ENCODE assay signal across 28 cellular contexts in the genomic region with DNA sequence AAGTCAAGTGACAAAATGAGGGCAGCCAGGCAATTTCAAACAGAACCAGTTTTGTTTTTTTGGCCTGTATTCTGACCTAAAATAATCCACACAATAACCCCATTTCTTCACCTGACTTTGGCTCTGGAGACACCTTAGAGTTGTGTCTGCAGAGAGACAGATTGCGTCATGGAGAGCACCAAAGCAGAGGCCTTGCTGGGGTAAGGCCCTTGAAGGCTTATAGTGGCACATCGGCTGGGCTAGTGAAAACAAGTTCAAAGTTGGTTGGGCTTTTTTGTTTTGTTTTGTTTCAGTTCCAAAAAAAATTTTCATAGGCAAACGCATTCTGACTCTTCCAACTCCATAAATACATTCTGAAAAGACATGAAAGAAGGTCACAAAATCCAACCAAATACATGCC. TPM values are rescaled to one million over a fixed set of nuclear protein-coding genes. Genes with fewer than 3 reads are reported as not detected.
DNase-seq lines count a peak whose midpoint lies in the region; ATAC-seq and TF ChIP-seq lines count a peak whose summit lies in the region.
"Had no signal": no experiment of that assay in that cellular context is flagged by ENCODE, and none has a peak within 500 bp of the region (broad histone marks: within the 10 kb centered on the region; RNA-seq: fewer than 3 reads in every experiment).

No MANE protein-coding gene starts in this region.

- TF ChIP-seq CTCF in heart left ventricle (IDR thresholded peaks at IDR 0.05) (no peak), MCF 10A (IDR thresholded peaks at IDR 0.05; ENCODE audit: unreplicated experiment) (no peak), parathyroid adenoma (IDR thresholded peaks at IDR 0.05) (no peak), thyroid gland (IDR thresholded peaks at IDR 0.05) (no peak), chondrocyte (IDR thresholded peaks at IDR 0.05) (no peak)

- no peaks in the 10 kb centered on the region for H3K27me3 Mint-ChIP-seq in MCF 10A (ENCODE audit: insufficient read depth, unreplicated experiment)
- peaks cover 3% of the 10 kb centered on the region for H3K27me3 Mint-ChIP-seq in activated T-helper 17 cell treated with anti-CD3 and anti-CD28 coated beads, Interleukin-2, amount 50 U/mL, for 72 hours
- peaks cover 3% of the 10 kb centered on the region for H3K27me3 Mint-ChIP-seq in chondrocyte (ENCODE audit: low read depth)
- H3K27me3 Mint-ChIP-seq: CD4-positive, CD25-positive, alpha-beta regulatory T cell; naive B cell had no signal

- H3K27me3 ChIP-seq in heart left ventricle (no peaks in the 10 kb centered on the region), parathyroid adenoma (ENCODE audit: control insufficient read depth, insufficient read depth, low read length) (no peaks in the 10 kb centered on the region), thyroid gland (no peaks in the 10 kb centered on the region)
- H3K27me3 ChIP-seq: brain microvascular endothelial cell had no signal

- BruUV-seq in MCF 10A (replicated peaks; lab: Mats Ljungman, UMichigan): no TSS peak

- WGBS in heart left ventricle, 4 donors: 28 to 47% (median 34%) methylated on average over 3 of the region's 3 CpGs
- WGBS in thyroid gland, 2 donors: 17 to 19% methylated on average over 3 of the region's 3 CpGs

- no peaks in the 10 kb centered on the region for H3K36me3 ChIP-seq in heart left ventricle
- H3K36me3 ChIP-seq in parathyroid adenoma (ENCODE audit: control insufficient read depth, insufficient read depth, low read length): no peaks in the 10 kb centered on the region
- no peaks in the 10 kb centered on the region for H3K36me3 ChIP-seq in thyroid gland
- H3K36me3 ChIP-seq: brain microvascular endothelial cell had no signal

- peaks cover 0 to 50% (median 20%) of the 10 kb centered on the region in 12 donors for H3K4me1 ChIP-seq in heart left ventricle
- no peaks in the 10 kb centered on the region for H3K4me1 ChIP-seq in parathyroid adenoma
- peaks cover 70 to 76% of the 10 kb centered on the region in 2 donors for H3K4me1 ChIP-seq in thyroid gland

- no peak for ATAC-seq in heart left ventricle
- ATAC-seq in Right ventricle myocardium superior (ENCODE audit: poor library complexity): no peak
- ATAC-seq in activated T-helper 17 cell treated with anti-CD3 and anti-CD28 coated beads, Interleukin-2, amount 50 U/mL, for 72 hours (replicated peaks): no peak
- ATAC-seq: left lobe of liver; stimulated activated effector memory CD8-positive, alpha-beta T cell treated with anti-CD3 and anti-CD28 coated beads, Interleukin-12 subunit alpha, Interleukin-12 subunit beta, amount 100 ng/mL, for 72 hours; WTC11 had no signal

- H3K4me3 Mint-ChIP-seq in MCF 10A (ENCODE audit: unreplicated experiment) (no peak overlapping the region), chondrocyte (ENCODE audit: unreplicated experiment) (no peak overlapping the region)
- no peak overlapping the region for H3K4me3 Mint-ChIP-seq in activated T-helper 17 cell treated with anti-CD3 and anti-CD28 coated beads, Interleukin-2, amount 50 U/mL, for 72 hours
- H3K4me3 Mint-ChIP-seq: CD4-positive, CD25-positive, alpha-beta regulatory T cell; mesothelial cell of epicardium; naive B cell; stimulated activated effector memory CD8-positive, alpha-beta T cell treated with anti-CD3 and anti-CD28 coated beads, Interleukin-12 subunit alpha, Interleukin-12 subunit beta, amount 100 ng/mL, for 72 hours; WTC11 had no signal

- DNase-seq in heart left ventricle (no peak), Right ventricle myocardium superior (no peak), MCF 10A (ENCODE audit: unreplicated experiment) (peak; percentile 42), thyroid gland (peak; percentile 88 to 90), chondrocyte (ENCODE audit: low spot score) (no peak), LoVo (ENCODE audit: low spot score) (no peak)
- DNase-seq: activated CD4-positive, alpha-beta T cell treated with anti-CD3 and anti-CD28 coated beads, Interleukin-2, amount 50 U/mL, for 1 hour; activated gamma-delta T cell treated with Interleukin-2 at 50 U/mL for 16 hours; activated T-cell treated with anti-CD3 and anti-CD28 coated beads, Interleukin-2, amount 50 U/mL, for 1 hour; AML-193; brain microvascular endothelial cell; Calu3; CD4-positive, CD25-positive, alpha-beta regulatory T cell; DND-41; effector CD8-positive, alpha-beta T cell; GF-D8; naive B cell; NCI-H1092 treated with DMSO at 0.1 percent for 48 hours; NCI-H1694 treated with DMSO at 0.1 percent for 48 hours; RPMI8226 had no signal

- H3K36me3 Mint-ChIP-seq in MCF 10A (ENCODE audit: insufficient read depth, unreplicated experiment) (no peaks in the 10 kb centered on the region), chondrocyte (ENCODE audit: low read depth) (no peaks in the 10 kb centered on the region)
- H3K36me3 Mint-ChIP-seq in activated T-helper 17 cell treated with anti-CD3 and anti-CD28 coated beads, Interleukin-2, amount 50 U/mL, for 72 hours (ENCODE audit: low read depth): no peaks in the 10 kb centered on the region
- H3K36me3 Mint-ChIP-seq: CD4-positive, CD25-positive, alpha-beta regulatory T cell; mesothelial cell of epicardium; stimulated activated effector memory CD8-positive, alpha-beta T cell treated with anti-CD3 and anti-CD28 coated beads, Interleukin-12 subunit alpha, Interleukin-12 subunit beta, amount 100 ng/mL, for 72 hours; WTC11 had no signal

- TF ChIP-seq POLR2A in heart left ventricle (IDR thresholded peaks at IDR 0.05) (no peak), thyroid gland (IDR thresholded peaks at IDR 0.05) (peak in 1 of 2 donors; percentile 24)

- CTCF ChIA-PET in MCF 10A (lab: Yijun Ruan, JAX): no interaction called here

- H3K27ac ChIP-seq in heart left ventricle: peak overlapping the region in 10 of 12 donors; percentile 3 to 84 (median 38)
- no peak overlapping the region for H3K27ac ChIP-seq in parathyroid adenoma
- peak overlapping the region; percentile 83 to 95 (median 92) for H3K27ac ChIP-seq in thyroid gland
- H3K27ac ChIP-seq: brain microvascular endothelial cell, epithelial cell of prostate had no signal

- H3K9me3 Mint-ChIP-seq in MCF 10A (ENCODE audit: unreplicated experiment) (no peaks in the 10 kb centered on the region), chondrocyte (ENCODE audit: low read depth) (peaks cover 2% of the 10 kb centered on the region)
- H3K9me3 Mint-ChIP-seq in activated T-helper 17 cell treated with anti-CD3 and anti-CD28 coated beads, Interleukin-2, amount 50 U/mL, for 72 hours: peaks cover 3% of the 10 kb centered on the region
- H3K9me3 Mint-ChIP-seq: WTC11 had no signal

- no peak overlapping the region for H3K4me2 ChIP-seq in parathyroid adenoma (ENCODE audit: low read length)

- H3K9ac ChIP-seq in parathyroid adenoma: no peak overlapping the region

- H3K27ac Mint-ChIP-seq in MCF 10A (ENCODE audit: low read depth, unreplicated experiment) (no peak overlapping the region), chondrocyte (ENCODE audit: unreplicated experiment) (no peak overlapping the region)
- H3K27ac Mint-ChIP-seq in activated T-helper 17 cell treated with anti-CD3 and anti-CD28 coated beads, Interleukin-2, amount 50 U/mL, for 72 hours: no peak overlapping the region
- H3K27ac Mint-ChIP-seq: CD4-positive, CD25-positive, alpha-beta regulatory T cell; mesothelial cell of epicardium; naive B cell; stimulated activated effector memory CD8-positive, alpha-beta T cell treated with anti-CD3 and anti-CD28 coated beads, Interleukin-12 subunit alpha, Interleukin-12 subunit beta, amount 100 ng/mL, for 72 hours; WTC11 had no signal

- H3K79me2 ChIP-seq in parathyroid adenoma: no peaks in the 10 kb centered on the region

- H3K4me1 Mint-ChIP-seq in MCF 10A (ENCODE audit: insufficient read depth, unreplicated experiment) (peaks cover 12% of the 10 kb centered on the region), chondrocyte (ENCODE audit: low read depth) (peaks cover 4% of the 10 kb centered on the region)
- H3K4me1 Mint-ChIP-seq in activated T-helper 17 cell treated with anti-CD3 and anti-CD28 coated beads, Interleukin-2, amount 50 U/mL, for 72 hours: no peaks in the 10 kb centered on the region
- H3K4me1 Mint-ChIP-seq: CD4-positive, CD25-positive, alpha-beta regulatory T cell; stimulated activated effector memory CD8-positive, alpha-beta T cell treated with anti-CD3 and anti-CD28 coated beads, Interleukin-12 subunit alpha, Interleukin-12 subunit beta, amount 100 ng/mL, for 72 hours; WTC11 had no signal

- intact Hi-C loops in heart left ventricle (cut with DNase I): loop anchor here in 1 of 10 donors (5.0 kb wide), 1 partner anchor 35 kb away; a partner anchor contains a TSS
- intact Hi-C loops in Right ventricle myocardium superior (cut with DNase I): no loop called here
- intact Hi-C loops in MCF 10A (cut with micrococcal nuclease): no loop called here
- intact Hi-C loops in thyroid gland (cut with DNase I): loop anchor here (5.0 kb wide), 1 partner anchor 60 kb away; no protein-coding TSS in a partner anchor

- H3K9me3 ChIP-seq in heart left ventricle (peaks cover 0 to 5% (median 0%) of the 10 kb centered on the region in 12 donors), parathyroid adenoma (ENCODE audit: control insufficient read depth, low read length) (no peaks in the 10 kb centered on the region), thyroid gland (no peaks in the 10 kb centered on the region)

- peak overlapping the region; percentile 19 for H2AFZ ChIP-seq in parathyroid adenoma

- H3K4me3 ChIP-seq in heart left ventricle (no peak overlapping the region), parathyroid adenoma (ENCODE audit: low read depth, low read length) (no peak overlapping the region), thyroid gland (replicated peaks in 1 of 3) (no peak overlapping the region)

- POLR2A ChIA-PET in MCF 10A (lab: Yijun Ruan, JAX): interaction anchor here (1.0 kb wide), 1 partner anchor 93 kb away, joined by 3 read pairs; no protein-coding TSS in a partner anchor

RNA-seq across cellular contexts. Expression of a gene that starts 34.4 kb away (rescaled TPM):
- total RNA-seq in heart left ventricle (100 to 1,000 TPM in 5 of 9 donors, 10 to 100 TPM in 4; 40.1 to 144 (median 103) TPM), Right ventricle myocardium superior (65.2 TPM), MCF 10A (2022) (0.58 and 1.4 TPM in 2 replicates), thyroid gland (100 to 1,000 TPM; 319 to 575 (median 470) TPM), chondrocyte (0.90 to 1.4 TPM (median 1.0 TPM) in 3 replicates)
- polyA plus RNA-seq in heart left ventricle: 10 to 100 TPM; 28.8 to 51.2 TPM
- total RNA-seq in activated T-helper 17 cell treated with anti-CD3 and anti-CD28 coated beads, Interleukin-2, amount 50 U/mL, for 72 hours: under 1 TPM in 1 of 2 donors, not detected in 1; 0.11 TPM
- total RNA-seq: SK-MEL-5 had no signal

Comparison
In these comparisons a context has a peak if more than half of its experiments do, and no peak if none do; other contexts are left out.
1. DNase-seq: peak in MCF 10A (single experiment) and thyroid gland (2 of 2); none in heart left ventricle (0 of 5), Right ventricle myocardium superior (single experiment), chondrocyte (single experiment) and LoVo (single experiment).
2. RNA of a gene that starts 34.4 kb away (total RNA-seq): 319 to 575 TPM in thyroid gland, 40.1 to 144 TPM in heart left ventricle and 65.2 TPM in Right ventricle myocardium superior (single experiment); 0.90 to 1.4 TPM in chondrocyte, 0.58 to 1.4 TPM in MCF 10A and 0.11 TPM in activated T-helper 17 cell treated with anti-CD3 and anti-CD28 coated beads, Interleukin-2, amount 50 U/mL, for 72 hours; every median in the first group is over 10 times any median in the second.